In genomic region chr16:30091474-30092372, GRCh38 we compare ENCODE assay signal across 1 cellular context.
A peak's percentile ranks its signal among the peaks of the same experiment; 100 is the strongest.
TF ChIP-seq lines count a peak whose summit lies in the region.

Gene TBX6 (minus strand): TSS chr16:30091924. CDS start chr16:30091193, 731 bp downstream.

TF ChIP-seq in HepG2, 621 proteins besides CTCF, POLR2A, EP300 and RAD21 (continued from another document and continues in another):
- TF ChIP-seq ZNF318 (CRISPR knock-in tag; IDR thresholded peaks at IDR 0.05) (no peak), ZNF275 (CRISPR knock-in tag; IDR thresholded peaks at IDR 0.05; ENCODE audit: borderline replicate concordance) (no peak), YEATS2 (CRISPR knock-in tag; IDR thresholded peaks at IDR 0.05; ENCODE audit: borderline replicate concordance) (peak; percentile 71; the same call in 1 of the 2 replicates), ZNF782 (CRISPR knock-in tag; IDR thresholded peaks at IDR 0.05; ENCODE audit: borderline replicate concordance) (no peak), RELA (CRISPR knock-in tag; IDR thresholded peaks at IDR 0.05) (no peak), HMGXB4 (CRISPR knock-in tag; IDR thresholded peaks at IDR 0.05; ENCODE audit: borderline replicate concordance in 1 of 2, low read depth in 1 of 2) (peak; percentile 93 to 97), HNF4G (IDR thresholded peaks at IDR 0.05; ENCODE audit: borderline replicate concordance, low read depth, low read length) (peak; percentile 44; the same call in 1 of the 2 replicates), HNF4G (CRISPR knock-in tag; IDR thresholded peaks at IDR 0.05; ENCODE audit: borderline replicate concordance, low read depth) (no peak), CEBPG (CRISPR knock-in tag; IDR thresholded peaks at IDR 0.05) (no peak; the same call in 1 of the 2 replicates), TMF1 (CRISPR knock-in tag; IDR thresholded peaks at IDR 0.05; ENCODE audit: low read depth) (no peak; the same call in 1 of the 2 replicates), REXO4 (CRISPR knock-in tag; IDR thresholded peaks at IDR 0.05; ENCODE audit: borderline replicate concordance) (no peak), ZNF232 (CRISPR knock-in tag; IDR thresholded peaks at IDR 0.05; ENCODE audit: borderline replicate concordance) (0 out of 2 replicates have a peak, but pooled peaks have one; percentile 20), NR2F6 (IDR thresholded peaks at IDR 0.05) (0 out of 2 replicates have a peak, but pooled peaks have one; percentile 5), NR2F6 (CRISPR knock-in tag; IDR thresholded peaks at IDR 0.05) (peak; percentile 85), ZNF17 (CRISPR knock-in tag; IDR thresholded peaks at IDR 0.05) (0 out of 2 replicates have a peak, but pooled peaks have one; percentile 35), MAF1 (CRISPR knock-in tag; IDR thresholded peaks at IDR 0.05; ENCODE audit: borderline replicate concordance) (0 out of 2 replicates have a peak, but pooled peaks have one; percentile 65), SAFB2 (CRISPR knock-in tag; IDR thresholded peaks at IDR 0.05; ENCODE audit: borderline replicate concordance, low read depth) (peak; percentile 73), DDIT3 (CRISPR knock-in tag; IDR thresholded peaks at IDR 0.05) (no peak), ZNF598 (CRISPR knock-in tag; IDR thresholded peaks at IDR 0.05; ENCODE audit: borderline replicate concordance) (peak; percentile 82; the same call in 1 of the 2 replicates), PTBP1 (IDR thresholded peaks at IDR 0.05; ENCODE audit: low read depth, low read length, poor library complexity, severe bottlenecking) (peak; percentile 16), TARDBP (CRISPR knock-in tag; IDR thresholded peaks at IDR 0.05) (peak; percentile 77), HMGA1 (CRISPR knock-in tag; conservative IDR thresholded peaks at IDR 0.05) (no peak), PATZ1 (CRISPR knock-in tag; IDR thresholded peaks at IDR 0.05) (peak; percentile 73), ZNF704 (CRISPR knock-in tag; IDR thresholded peaks at IDR 0.05; ENCODE audit: borderline replicate concordance) (no peak; the same call in 1 of the 2 replicates), ARID4A (CRISPR knock-in tag; IDR thresholded peaks at IDR 0.05; ENCODE audit: borderline replicate concordance) (peak; percentile 77), MNT (IDR thresholded peaks at IDR 0.05) (no peak), PPARG (CRISPR knock-in tag; conservative IDR thresholded peaks at IDR 0.05) (peak; percentile 75), MAZ (IDR thresholded peaks at IDR 0.05; ENCODE audit: borderline replicate concordance, low read depth, low read length) (peak; percentile 91), MAZ (CRISPR knock-in tag; IDR thresholded peaks at IDR 0.05; ENCODE audit: low read depth) (peak; percentile 80; the same call in 1 of the 2 replicates), STAT6 (CRISPR knock-in tag; IDR thresholded peaks at IDR 0.05; ENCODE audit: borderline replicate concordance) (peak; percentile 93; the same call in 1 of the 2 replicates)
